23 cellular contexts compared by ENCODE assay signal in the genomic region with DNA sequence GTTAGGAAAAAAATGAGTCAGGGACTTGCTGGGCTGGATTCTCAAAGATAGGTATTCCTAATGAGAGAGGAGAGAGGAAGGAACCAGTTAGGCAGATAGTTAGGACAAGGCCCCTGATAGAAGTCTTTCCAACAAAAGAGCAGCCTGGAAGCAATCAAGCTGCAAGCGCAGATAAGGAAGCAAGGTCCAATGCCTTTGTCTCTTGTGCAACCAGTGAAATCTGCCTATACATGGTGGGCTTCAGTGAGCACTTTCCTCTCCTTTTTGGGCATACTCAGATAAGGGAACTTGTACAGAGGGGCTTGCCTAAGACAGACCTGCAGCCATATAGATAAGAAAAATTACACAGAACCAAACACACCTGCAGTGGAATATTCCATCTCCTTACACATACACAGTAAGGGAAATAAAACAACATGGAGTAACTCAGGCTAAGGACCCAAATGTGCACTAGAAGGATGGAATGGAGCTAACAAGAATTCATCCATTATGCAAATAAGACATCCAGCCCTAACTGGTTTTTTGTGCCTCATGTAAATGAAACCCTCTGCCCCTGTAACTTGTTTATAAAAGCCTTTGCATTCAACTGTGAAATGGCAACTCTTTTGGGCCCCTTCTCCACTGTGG.
"Had no signal": no experiment of that assay in that cellular context is flagged by ENCODE, and none has a peak within 500 bp of the region (broad histone marks: within the 10 kb centered on the region; RNA-seq: fewer than 3 reads in every experiment).

No MANE protein-coding gene starts in this region.

- H3K27me3 ChIP-seq: colonic mucosa, esophagus muscularis mucosa, gastrocnemius medialis, heart right ventricle, ovary, right atrium auricular region, sigmoid colon, suprapubic skin, thyroid gland, upper lobe of left lung, uterus had no signal

- H3K27ac ChIP-seq: colonic mucosa, epithelial cell of prostate, esophagus muscularis mucosa, gastrocnemius medialis, heart right ventricle, ovary, right atrium auricular region, sigmoid colon, skin epidermis, suprapubic skin, thyroid gland, upper lobe of left lung, uterus had no signal

- FAIRE-seq: islet of Langerhans had no signal

- H3K27ac Mint-ChIP-seq: natural killer cell had no signal

- H3K4me1 ChIP-seq: colonic mucosa, gastrocnemius medialis, heart right ventricle, right atrium auricular region, suprapubic skin, thyroid gland, upper lobe of left lung, uterus had no signal

- DNase-seq: colonic mucosa; dermis blood vessel endothelial cell; gastrocnemius medialis; heart right ventricle; hypothalamus; kidney glomerular epithelial cell; mammary epithelial cell; natural killer cell; nucleus accumbens; ovary; sigmoid colon; stimulated activated CD4-positive, alpha-beta T cell treated with anti-CD3 and anti-CD28 coated beads, Interleukin-2, amount 100 ng/mL, for 48 hours; stimulated activated naive CD8-positive, alpha-beta T cell treated with anti-CD3 and anti-CD28 coated beads, Interleukin-15, Interleukin-2, amounts not matched to agents 100 U/mL and 50 U/mL, for 24 hours; thyroid gland; upper lobe of left lung; uterus had no signal

- H3K36me3 Mint-ChIP-seq: natural killer cell had no signal

- H3K36me3 ChIP-seq: colonic mucosa, esophagus muscularis mucosa, gastrocnemius medialis, heart right ventricle, ovary, right atrium auricular region, sigmoid colon, suprapubic skin, thyroid gland, upper lobe of left lung, uterus had no signal

- H3K9me3 ChIP-seq: colonic mucosa, esophagus muscularis mucosa, gastrocnemius medialis, ovary, sigmoid colon, suprapubic skin, thyroid gland, uterus had no signal

- H3K4me3 Mint-ChIP-seq: natural killer cell, neural crest cell had no signal

- H3K4me3 ChIP-seq: colonic mucosa, esophagus muscularis mucosa, gastrocnemius medialis, heart right ventricle, ovary, right atrium auricular region, sigmoid colon, skin epidermis, suprapubic skin, thyroid gland, upper lobe of left lung, uterus had no signal

- H3K4me1 Mint-ChIP-seq: natural killer cell had no signal
